Comparison of ENCODE assay signal across 4 cellular contexts in the genomic region with DNA sequence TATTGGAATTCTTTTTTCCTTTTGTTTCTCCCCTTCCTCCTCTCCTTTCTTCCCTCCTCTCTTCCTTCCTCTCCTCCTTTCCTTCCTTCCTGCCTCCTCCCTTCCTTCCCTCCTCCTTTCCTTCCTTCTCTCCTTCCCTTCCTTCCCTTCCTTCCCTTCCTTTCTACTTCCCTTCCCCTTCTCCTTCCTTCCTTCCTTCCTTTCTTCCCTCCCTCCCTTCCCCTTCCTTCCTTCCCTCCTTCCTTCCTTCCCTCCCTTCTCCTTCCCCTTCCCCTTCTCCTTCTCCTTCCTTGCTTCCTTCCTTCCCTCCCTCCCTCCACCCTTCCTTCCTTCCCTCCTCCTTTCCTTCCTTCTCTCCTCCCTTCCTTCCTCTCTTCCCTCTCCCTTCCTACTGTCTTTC.
A peak's percentile ranks its signal among the peaks of the same experiment; 100 is the strongest.
TF ChIP-seq lines count a peak whose summit lies in the region.

No MANE protein-coding gene starts in this region.

TF ChIP-seq in HepG2, 621 proteins besides CTCF, POLR2A, EP300 and RAD21:
- TF ChIP-seq PCBP1 (IDR thresholded peaks at IDR 0.05; ENCODE audit: borderline replicate concordance, low read depth, low read length), result 0 out of 2 replicates have a peak, but pooled peaks have one; percentile 50
- TF ChIP-seq, protein P1, sequence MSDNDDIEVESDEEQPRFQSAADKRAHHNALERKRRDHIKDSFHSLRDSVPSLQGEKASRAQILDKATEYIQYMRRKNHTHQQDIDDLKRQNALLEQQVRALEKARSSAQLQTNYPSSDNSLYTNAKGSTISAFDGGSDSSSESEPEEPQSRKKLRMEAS (IDR thresholded peaks at IDR 0.05), result no peak
- TF ChIP-seq, protein P2, sequence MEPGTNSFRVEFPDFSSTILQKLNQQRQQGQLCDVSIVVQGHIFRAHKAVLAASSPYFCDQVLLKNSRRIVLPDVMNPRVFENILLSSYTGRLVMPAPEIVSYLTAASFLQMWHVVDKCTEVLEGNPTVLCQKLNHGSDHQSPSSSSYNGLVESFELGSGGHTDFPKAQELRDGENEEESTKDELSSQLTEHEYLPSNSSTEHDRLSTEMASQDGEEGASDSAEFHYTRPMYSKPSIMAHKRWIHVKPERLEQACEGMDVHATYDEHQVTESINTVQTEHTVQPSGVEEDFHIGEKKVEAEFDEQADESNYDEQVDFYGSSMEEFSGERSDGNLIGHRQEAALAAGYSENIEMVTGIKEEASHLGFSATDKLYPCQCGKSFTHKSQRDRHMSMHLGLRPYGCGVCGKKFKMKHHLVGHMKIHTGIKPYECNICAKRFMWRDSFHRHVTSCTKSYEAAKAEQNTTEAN (CRISPR knock-in tag; conservative IDR thresholded peaks at IDR 0.05), result no peak
- no peak for TF ChIP-seq MXI1 (IDR thresholded peaks at IDR 0.05; ENCODE audit: borderline replicate concordance, low read depth, low read length)
- TF ChIP-seq, protein P3, sequence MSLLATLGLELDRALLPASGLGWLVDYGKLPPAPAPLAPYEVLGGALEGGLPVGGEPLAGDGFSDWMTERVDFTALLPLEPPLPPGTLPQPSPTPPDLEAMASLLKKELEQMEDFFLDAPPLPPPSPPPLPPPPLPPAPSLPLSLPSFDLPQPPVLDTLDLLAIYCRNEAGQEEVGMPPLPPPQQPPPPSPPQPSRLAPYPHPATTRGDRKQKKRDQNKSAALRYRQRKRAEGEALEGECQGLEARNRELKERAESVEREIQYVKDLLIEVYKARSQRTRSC (CRISPR knock-in tag; IDR thresholded peaks at IDR 0.05; ENCODE audit: low read depth), result no peak
- TF ChIP-seq ATM (IDR thresholded peaks at IDR 0.05; ENCODE audit: borderline replicate concordance), result 0 out of 2 replicates have a peak, but pooled peaks have one; percentile 26
- TF ChIP-seq ZNF282 (IDR thresholded peaks at IDR 0.05; ENCODE audit: partially characterized antibody), result peak; percentile 28
- peak; percentile 92 for TF ChIP-seq PCBP2 (optimal IDR thresholded peaks at IDR 0.05; ENCODE audit: low read depth, low read length, poor library complexity, severe bottlenecking)
- TF ChIP-seq NONO (IDR thresholded peaks at IDR 0.05), result peak; percentile 76; the same call in 1 of the 2 replicates
- TF ChIP-seq NONO (CRISPR knock-in tag; conservative IDR thresholded peaks at IDR 0.05), result no peak
- TF ChIP-seq FOXA1 (IDR thresholded peaks at IDR 0.05), result peak; percentile 43; the same call in 1 of the 2 replicates
- TF ChIP-seq FOXA1 (CRISPR knock-in tag; IDR thresholded peaks at IDR 0.05), result no peak
- 0 out of 2 replicates have a peak, but pooled peaks have one; percentile 76 for TF ChIP-seq IKZF1 (IDR thresholded peaks at IDR 0.05)
- no peak for TF ChIP-seq TEAD3 (CRISPR knock-in tag; optimal IDR thresholded peaks at IDR 0.05; ENCODE audit: borderline replicate concordance)

TF ChIP-seq in HEK293, 187 proteins besides CTCF, POLR2A, EP300 and RAD21:
- TF ChIP-seq ZNF366 (tag by site-specific recombination; conservative IDR thresholded peaks at IDR 0.05) (peak; percentile 88), ZNF600 (tag by site-specific recombination; IDR thresholded peaks at IDR 0.05) (no peak), KLF16 (tag by site-specific recombination; IDR thresholded peaks at IDR 0.05) (0 out of 2 replicates have a peak, but pooled peaks have one; percentile 24)

TF ChIP-seq in K562, 482 proteins besides CTCF, POLR2A, EP300 and RAD21:
- TF ChIP-seq, protein P4, sequence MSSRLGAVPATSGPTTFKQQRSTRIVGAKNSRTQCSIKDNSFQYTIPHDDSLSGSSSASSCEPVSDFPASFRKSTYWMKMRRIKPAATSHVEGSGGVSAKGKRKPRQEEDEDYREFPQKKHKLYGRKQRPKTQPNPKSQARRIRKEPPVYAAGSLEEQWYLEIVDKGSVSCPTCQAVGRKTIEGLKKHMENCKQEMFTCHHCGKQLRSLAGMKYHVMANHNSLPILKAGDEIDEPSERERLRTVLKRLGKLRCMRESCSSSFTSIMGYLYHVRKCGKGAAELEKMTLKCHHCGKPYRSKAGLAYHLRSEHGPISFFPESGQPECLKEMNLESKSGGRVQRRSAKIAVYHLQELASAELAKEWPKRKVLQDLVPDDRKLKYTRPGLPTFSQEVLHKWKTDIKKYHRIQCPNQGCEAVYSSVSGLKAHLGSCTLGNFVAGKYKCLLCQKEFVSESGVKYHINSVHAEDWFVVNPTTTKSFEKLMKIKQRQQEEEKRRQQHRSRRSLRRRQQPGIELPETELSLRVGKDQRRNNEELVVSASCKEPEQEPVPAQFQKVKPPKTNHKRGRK (tag; IDR thresholded peaks at IDR 0.05), result 0 out of 2 replicates have a peak, but pooled peaks have one; percentile 56
- TF ChIP-seq SREBF1 (IDR thresholded peaks at IDR 0.05; ENCODE audit: borderline replicate concordance, low read depth, low read length), result no peak
- TF ChIP-seq CREB1 (IDR thresholded peaks at IDR 0.05), result no peak
- TF ChIP-seq CREB1 (CRISPR knock-in tag; IDR thresholded peaks at IDR 0.05), result no peak
- TF ChIP-seq ETV5 (CRISPR knock-in tag; IDR thresholded peaks at IDR 0.05; ENCODE audit: low read depth), result no peak
- no peak for TF ChIP-seq SIN3B (IDR thresholded peaks at IDR 0.05; ENCODE audit: low read depth)

TF ChIP-seq in H1, 55 proteins besides CTCF, POLR2A, EP300 and RAD21:
- TF ChIP-seq SIRT6 (IDR thresholded peaks at IDR 0.05; ENCODE audit: low read length) (no peak), EZH2 (IDR thresholded peaks at IDR 0.05; ENCODE audit: low read depth, low read length, severe bottlenecking) (no peak), KDM4A (IDR thresholded peaks at IDR 0.05; ENCODE audit: low read depth, low read length, severe bottlenecking) (no peak), CBX8 (IDR thresholded peaks at IDR 0.05; ENCODE audit: borderline replicate concordance, low read depth, low read length) (no peak), SAP30 (IDR thresholded peaks at IDR 0.05; ENCODE audit: insufficient read depth, insufficient replicate concordance, low read length) (no peak), TAF7 (optimal IDR thresholded peaks at IDR 0.05; ENCODE audit: borderline replicate concordance, low read depth, low read length) (no peak), CBX5 (IDR thresholded peaks at IDR 0.05; ENCODE audit: low read depth, low read length) (no peak)
